Comparison of ENCODE assay signal across 18 cellular contexts in the genomic region with DNA sequence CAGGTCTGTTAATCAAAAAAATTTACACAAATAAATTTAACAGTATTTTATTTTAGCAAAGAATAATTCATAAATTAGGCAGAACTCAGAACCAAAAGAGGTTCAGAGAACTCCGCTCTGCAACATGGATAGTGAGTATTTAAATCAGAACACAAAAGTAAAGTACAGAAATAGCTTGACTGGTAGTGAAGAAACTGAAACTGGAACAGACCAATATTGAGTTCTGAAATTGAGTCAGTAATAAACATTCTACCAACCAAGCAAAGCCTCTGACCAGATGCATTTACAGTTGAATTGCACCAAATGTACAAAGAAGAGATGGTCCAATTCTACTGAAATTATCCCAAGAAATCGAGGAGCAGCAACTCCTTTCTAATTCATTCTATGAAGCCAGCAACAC.
DNase-seq lines count a peak whose midpoint lies in the region; ATAC-seq, FAIRE-seq and TF ChIP-seq lines count a peak whose summit lies in the region.
"Had no signal": no experiment of that assay in that cellular context is flagged by ENCODE, and none has a peak within 500 bp of the region (broad histone marks: within the 10 kb centered on the region; RNA-seq: fewer than 3 reads in every experiment).

No MANE protein-coding gene starts in this region.

- no peak overlapping the region for H3K4me3 ChIP-seq in H7 (ENCODE audit: insufficient read depth, low read depth, low read length)
- H3K4me3 ChIP-seq: colonic mucosa, vagina had no signal

- no peak for FAIRE-seq in D721Med (lab: Jason Lieb, UNC)
- FAIRE-seq: H1 had no signal

- no peaks in the 10 kb centered on the region for H3K36me3 ChIP-seq in H7 (replicated peaks; ENCODE audit: control insufficient read depth, insufficient read depth, low read length)
- H3K36me3 ChIP-seq: colonic mucosa, vagina had no signal

- no peaks in the 10 kb centered on the region for H3K27me3 ChIP-seq in H7 (ENCODE audit: control insufficient read depth, insufficient read depth, low read length)
- H3K27me3 ChIP-seq: colonic mucosa, vagina had no signal

- TF ChIP-seq CTCF in D721Med (IDR thresholded peaks at IDR 0.05; ENCODE audit: insufficient read depth, missing control alignments): no peak

- no peak for DNase-seq in C1 segment of cervical spinal cord (lab: John Stamatoyannopoulos, UW)
- DNase-seq in NCI-H2171 treated with DMSO at 0.1 percent for 48 hours (lab: John Stamatoyannopoulos, UW): no peak
- DNase-seq in D721Med (ENCODE audit: insufficient read length, low spot score): no peak
- DNase-seq in H7: no peak
- DNase-seq: activated CD4-positive, alpha-beta T cell treated with anti-CD3 and anti-CD28 coated beads, Interleukin-2, amount 50 U/mL, for 1 hour; colonic mucosa; NCI-H1092; right cardiac atrium; stimulated activated CD4-positive, alpha-beta T cell treated with anti-CD3 and anti-CD28 coated beads, Interleukin-4, amount 100 ng/mL, for 1 hour; stimulated activated naive B cell treated with anti-CD40 and anti-IgM and Interleukin-4, amounts not matched to agents 10 μg/mL and 1 μg/mL and 100 μg/mL, for 72 hours had no signal

- ATAC-seq in GM18511 (IDR thresholded peaks at IDR 0.05; ENCODE audit: unreplicated experiment) (peak; percentile 96), GM21360 (IDR thresholded peaks at IDR 0.05; ENCODE audit: unreplicated experiment) (peak; percentile 90), HG02852 (IDR thresholded peaks at IDR 0.05; ENCODE audit: unreplicated experiment) (peak; percentile 86), HG03432 (IDR thresholded peaks at IDR 0.05; ENCODE audit: unreplicated experiment) (peak; percentile 96)
- ATAC-seq: esophagus mucosa; Panc1; right cardiac atrium; stimulated activated naive B cell treated with anti-CD40 and anti-IgM and Interleukin-4, amounts not matched to agents 10 μg/mL and 1 μg/mL and 100 μg/mL, for 72 hours had no signal
